ENCODE assay signal across 1 cellular context in genomic region chr1:167694691-167695090, GRCh38.
TF ChIP-seq lines count a peak whose summit lies in the region.

No MANE protein-coding gene starts in this region.

TF ChIP-seq in H1, 55 proteins besides CTCF, POLR2A, EP300 and RAD21:
- TF ChIP-seq CHD1 (IDR thresholded peaks at IDR 0.05; ENCODE audit: low read depth, low read length) (no peak), TBP (IDR thresholded peaks at IDR 0.05; ENCODE audit: low read depth, low read length) (no peak), FOSL1 (IDR thresholded peaks at IDR 0.05; ENCODE audit: insufficient read depth, low read depth, low read length) (no peak), EGR1 (IDR thresholded peaks at IDR 0.05; ENCODE audit: borderline replicate concordance, low read depth, low read length) (no peak), EZH2 (IDR thresholded peaks at IDR 0.05; ENCODE audit: low read depth, low read length, severe bottlenecking) (no peak), SP4 (IDR thresholded peaks at IDR 0.05; ENCODE audit: low read length) (no peak), KDM5A (IDR thresholded peaks at IDR 0.05; ENCODE audit: low read length) (no peak), ASH2L (IDR thresholded peaks at IDR 0.05; ENCODE audit: low read length) (no peak), SAP30 (IDR thresholded peaks at IDR 0.05; ENCODE audit: insufficient read depth, insufficient replicate concordance, low read length) (no peak), SIN3A (conservative IDR thresholded peaks at IDR 0.05 in 1 of 2, IDR thresholded peaks at IDR 0.05 in 1 of 2; ENCODE audit: low read depth in 1 of 2, low read length in 2 of 2) (no peak), GABPA (IDR thresholded peaks at IDR 0.05; ENCODE audit: borderline replicate concordance, insufficient read depth, low read length) (no peak)
TF ChIP-seq in H1: peak in this region for 0.
